27 cellular contexts compared by ENCODE assay signal in the genomic region with DNA sequence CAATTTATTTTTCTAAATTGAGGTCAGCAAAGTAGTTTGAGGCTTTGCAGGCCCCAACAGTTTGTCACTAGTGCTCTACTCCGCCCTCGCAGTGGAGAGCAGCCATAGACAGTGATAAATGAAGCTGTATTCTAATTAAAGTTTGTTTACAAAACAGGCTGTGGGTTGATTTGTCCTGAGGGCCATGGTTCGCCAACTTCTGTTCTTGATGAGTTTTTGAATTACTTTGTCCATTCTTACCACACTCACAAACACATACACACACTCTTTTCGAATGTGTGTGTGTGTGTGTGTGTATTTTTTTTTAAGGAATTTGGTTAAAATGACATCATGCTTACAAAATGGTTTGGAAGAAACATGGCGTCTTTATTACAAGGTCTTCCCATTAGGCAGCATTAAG.
DNase-seq lines count a peak whose midpoint lies in the region; ATAC-seq, FAIRE-seq and TF ChIP-seq lines count a peak whose summit lies in the region.
"Had no signal": no experiment of that assay in that cellular context is flagged by ENCODE, and none has a peak within 500 bp of the region (broad histone marks: within the 10 kb centered on the region; RNA-seq: fewer than 3 reads in every experiment).

No MANE protein-coding gene starts in this region.

- no peak overlapping the region for H4K8ac ChIP-seq in H9 (replicated peaks; ENCODE audit: insufficient read length, low read depth, low read length)

- H3K9me3 ChIP-seq in H9 (ENCODE audit: control insufficient read depth, low read depth, low read length) (no peaks in the 10 kb centered on the region), K562 (replicated peaks; ENCODE audit: control insufficient read depth, insufficient read depth, low read depth, low read length) (no peaks in the 10 kb centered on the region), stomach smooth muscle (ENCODE audit: control insufficient read depth in 2 of 2, low read length in 2 of 2) (no peaks in the 10 kb centered on the region)
- H3K9me3 ChIP-seq in CD4-positive, alpha-beta T cell (ENCODE audit: control insufficient read depth, low read length): no peaks in the 10 kb centered on the region
- H3K9me3 ChIP-seq: gastrocnemius medialis had no signal

- H3K9ac ChIP-seq in H9 (ENCODE audit: extremely low read depth, insufficient read length, low read length): no peak overlapping the region
- no peak overlapping the region for H3K9ac ChIP-seq in K562 (ENCODE audit: insufficient read depth in 1 of 2, low read depth in 2 of 2, low read length in 2 of 2)
- peak overlapping the region in 1 of 2 donors; percentile 64 for H3K9ac ChIP-seq in stomach smooth muscle (ENCODE audit: low read length in 2 of 2)

- CTCF ChIA-PET in K562 (lab: Yijun Ruan, JAX; ENCODE audit: low intra/inter-chr PET ratio): no interaction called here
- CTCF ChIA-PET in CD4-positive, alpha-beta T cell (lab: Charles Lee): no interaction called here

- in situ Hi-C loops in K562 (cut with MboI): no loop called here

- H2BK15ac ChIP-seq in H9 (ENCODE audit: low read depth, low read length): no peak overlapping the region

- no peak overlapping the region for H3K23ac ChIP-seq in H9 (ENCODE audit: insufficient read length, low read depth, low read length)

- H3K4me3 Mint-ChIP-seq in H9 (no peak overlapping the region), memory B cell (no peak overlapping the region)
- H3K4me3 Mint-ChIP-seq in CD4-positive, alpha-beta T cell: no peak overlapping the region
- H3K4me3 Mint-ChIP-seq: activated T-cell treated with anti-CD3 and anti-CD28 coated beads, Interleukin-2, amount 50 U/mL, for 4 hours; CD14-positive monocyte; stimulated activated naive CD8-positive, alpha-beta T cell treated with anti-CD3 and anti-CD28 coated beads, Interleukin-15, amount 100 ng/mL, for 72 hours had no signal

- H3K36me3 ChIP-seq in K562 (ENCODE audit: control insufficient read depth, insufficient read depth, low read length) (no peaks in the 10 kb centered on the region), stomach smooth muscle (ENCODE audit: control insufficient read depth in 2 of 2, insufficient read depth in 2 of 2, low read length in 2 of 2) (no peaks in the 10 kb centered on the region)
- H3K36me3 ChIP-seq: gastrocnemius medialis had no signal

- H2AFZ ChIP-seq in H9 (ENCODE audit: low read length) (no peak overlapping the region), K562 (ENCODE audit: low read depth, low read length) (no peak overlapping the region)

- TF ChIP-seq RAD21 in K562 (CRISPR knock-in tag; conservative IDR thresholded peaks at IDR 0.05 in 1 of 2, IDR thresholded peaks at IDR 0.05 in 1 of 2): no peak

- H3K4me1 Mint-ChIP-seq in H9 (peaks cover 43 to 67% of the 10 kb centered on the region in 2 experiments), memory B cell (no peaks in the 10 kb centered on the region)
- no peaks in the 10 kb centered on the region for H3K4me1 Mint-ChIP-seq in CD4-positive, alpha-beta T cell (ENCODE audit: low read depth)
- H3K4me1 Mint-ChIP-seq: CD14-positive monocyte; stimulated activated naive CD8-positive, alpha-beta T cell treated with anti-CD3 and anti-CD28 coated beads, Interleukin-15, amount 100 ng/mL, for 72 hours had no signal

- H3T11ph ChIP-seq in H9 (ENCODE audit: low read length): no peak overlapping the region

- no peak overlapping the region for H2BK5ac ChIP-seq in H9 (ENCODE audit: insufficient read length, low read length)

- H3K27ac ChIP-seq in H9 (ENCODE audit: insufficient read length, low read depth, low read length) (no peak overlapping the region), K562 (ENCODE audit: extremely low read depth, low read depth, low read length) (no peak overlapping the region), stomach smooth muscle (ENCODE audit: low read length) (peak overlapping the region; percentile 96)
- H3K27ac ChIP-seq in CD4-positive, alpha-beta T cell (ENCODE audit: low read depth, low read length): no peak overlapping the region
- H3K27ac ChIP-seq: gastrocnemius medialis had no signal

- 0 out of 3 replicates have a peak, but pooled peaks have one; percentile 32 for ATAC-seq in K562
- no peak for ATAC-seq in memory B cell (ENCODE audit: low read depth)
- no peak for ATAC-seq in GM18858 (IDR thresholded peaks at IDR 0.05; ENCODE audit: unreplicated experiment)
- no peak for ATAC-seq in CD4-positive, alpha-beta T cell (ENCODE audit: poor library complexity)
- ATAC-seq: activated T-cell treated with anti-CD3 and anti-CD28 coated beads, Interleukin-2, amount 50 U/mL, for 4 hours; gastrocnemius medialis; HCT116; stimulated activated naive CD8-positive, alpha-beta T cell treated with anti-CD3 and anti-CD28 coated beads, Interleukin-15, amount 100 ng/mL, for 72 hours had no signal

- no peak overlapping the region for H2BK12ac ChIP-seq in H9 (ENCODE audit: insufficient read length, low read depth, low read length)

- no peak for FAIRE-seq in K562 (lab: Jason Lieb, UNC)
- FAIRE-seq: endothelial cell of umbilical vein, keratinocyte, TTC549 had no signal

- H4K5ac ChIP-seq in H9 (ENCODE audit: insufficient read length, low read depth, low read length): no peak overlapping the region

- POLR2A ChIA-PET in K562 (lab: Yijun Ruan, JAX): no interaction called here
- POLR2A ChIA-PET in CD4-positive, alpha-beta T cell (lab: Charles Lee): no interaction called here

- H3K79me2 ChIP-seq in H9 (ENCODE audit: insufficient read depth, low read length): no peaks in the 10 kb centered on the region
- H3K79me2 ChIP-seq in K562 (ENCODE audit: control insufficient read depth, insufficient read depth, low read length): no peaks in the 10 kb centered on the region

- no peaks in the 10 kb centered on the region for H3K27me3 Mint-ChIP-seq in H9 (ENCODE audit: low read depth)
- peaks cover 1% of the 10 kb centered on the region for H3K27me3 Mint-ChIP-seq in memory B cell
- peaks cover 9% of the 10 kb centered on the region for H3K27me3 Mint-ChIP-seq in CD4-positive, alpha-beta T cell
- H3K27me3 Mint-ChIP-seq: stimulated activated naive CD8-positive, alpha-beta T cell treated with anti-CD3 and anti-CD28 coated beads, Interleukin-15, amount 100 ng/mL, for 72 hours had no signal

- H3K14ac ChIP-seq in H9 (ENCODE audit: insufficient read depth, low read length): no peak overlapping the region

- no peak overlapping the region for H2BK120ac ChIP-seq in H9 (ENCODE audit: low read depth, low read length, poor library complexity, severe bottlenecking)

- H3K36me3 Mint-ChIP-seq in H9 (ENCODE audit: insufficient read depth in 1 of 3, low read depth in 3 of 3) (no peaks in the 10 kb centered on the region; a peak in 3 of 7 replicates), memory B cell (no peaks in the 10 kb centered on the region)
- no peaks in the 10 kb centered on the region for H3K36me3 Mint-ChIP-seq in CD4-positive, alpha-beta T cell (ENCODE audit: low read depth)
- H3K36me3 Mint-ChIP-seq: CD14-positive monocyte had no signal

- H3K4me2 ChIP-seq in H9 (ENCODE audit: insufficient read depth, insufficient read length, low read length) (no peak overlapping the region), K562 (ENCODE audit: insufficient read depth, low read length) (no peak overlapping the region)

- H3K27me3 ChIP-seq in H9 (ENCODE audit: insufficient read depth, low read length) (no peaks in the 10 kb centered on the region), K562 (ENCODE audit: control insufficient read depth in 2 of 2, insufficient read depth in 2 of 2, low read length in 2 of 2) (peaks cover 0 to 4% of the 10 kb centered on the region in 2 experiments; a peak in 1 of 5 replicates), stomach smooth muscle (ENCODE audit: control insufficient read depth in 1 of 2, insufficient read depth in 2 of 2, low read length in 2 of 2) (no peaks in the 10 kb centered on the region)
- no peaks in the 10 kb centered on the region for H3K27me3 ChIP-seq in CD4-positive, alpha-beta T cell (ENCODE audit: control insufficient read depth, insufficient read depth, low read length)
- H3K27me3 ChIP-seq: gastrocnemius medialis had no signal

- TF ChIP-seq POLR2A in K562 (conservative IDR thresholded peaks at IDR 0.05): no peak

- H3K9me3 Mint-ChIP-seq in H9 (no peaks in the 10 kb centered on the region), memory B cell (no peaks in the 10 kb centered on the region)
- H3K9me3 Mint-ChIP-seq in CD4-positive, alpha-beta T cell: no peaks in the 10 kb centered on the region
- H3K9me3 Mint-ChIP-seq: activated T-cell treated with anti-CD3 and anti-CD28 coated beads, Interleukin-2, amount 50 U/mL, for 4 hours; CD14-positive monocyte; stimulated activated naive CD8-positive, alpha-beta T cell treated with anti-CD3 and anti-CD28 coated beads, Interleukin-15, amount 100 ng/mL, for 72 hours had no signal

- no peaks in the 10 kb centered on the region for H3K9me1 ChIP-seq in K562 (ENCODE audit: control insufficient read depth, insufficient read depth, low read length)

- no peak overlapping the region for H4K91ac ChIP-seq in H9 (ENCODE audit: insufficient read length, low read depth, low read length)

- no peak for TF ChIP-seq EP300 in K562 (IDR thresholded peaks at IDR 0.05; ENCODE audit: low read length)

- no peak overlapping the region for H3K4ac ChIP-seq in H9 (ENCODE audit: low read depth, low read length)

- H2AK5ac ChIP-seq in H9 (ENCODE audit: insufficient read length, low read length): no peak overlapping the region

- H3K18ac ChIP-seq in H9 (ENCODE audit: insufficient read length, low read depth, low read length): no peak overlapping the region

- H2BK20ac ChIP-seq in H9 (ENCODE audit: low read depth, low read length, poor library complexity, severe bottlenecking): no peak overlapping the region

- DNase-seq in H9 (no peak), K562 (ENCODE audit: extremely low read depth in 1 of 4, low spot score in 3 of 4) (no peak), memory B cell (ENCODE audit: low spot score in 2 of 2) (no peak)
- DNase-seq in activated naive CD4-positive, alpha-beta T cell treated with Interleukin-2 at 50 U/mL for 16 hours: no peak
- DNase-seq in CD4-positive, alpha-beta T cell: no peak
- DNase-seq: activated CD8-positive, alpha-beta memory T cell treated with anti-CD3 and anti-CD28 coated beads for 24 hours; activated naive CD4-positive, alpha-beta T cell treated with anti-CD3 and anti-CD28 coated beads, Interleukin-2, amount 50 U/mL, for 16 hours; activated T-cell treated with anti-CD3 and anti-CD28 coated beads, Interleukin-2, amount 50 U/mL, for 4 hours; aorta; caudate nucleus; gastrocnemius medialis; NCI-H1092; NCI-H187 treated with DMSO at 0.1 percent for 48 hours; NCI-H446 treated with DMSO at 0.1 percent for 48 hours; nucleus accumbens; retina; stimulated activated CD4-positive, alpha-beta T cell treated with anti-CD3 and anti-CD28 coated beads, Interleukin-12 subunit alpha, Interleukin-12 subunit beta, amount 100 ng/mL, for 4 hours; stimulated activated CD4-positive, alpha-beta T cell treated with anti-CD3 and anti-CD28 coated beads, Interleukin-4, amount 100 ng/mL, for 4 hours; stimulated activated naive CD8-positive, alpha-beta T cell treated with anti-CD3 and anti-CD28 coated beads, Interleukin-15, amount 100 ng/mL, for 72 hours had no signal

- H3K56ac ChIP-seq in H9 (ENCODE audit: insufficient read length, low read depth, low read length): no peak overlapping the region

- TF ChIP-seq CTCF in H9 (conservative IDR thresholded peaks at IDR 0.05) (no peak), K562 (IDR thresholded peaks at IDR 0.05 in 2 of 3, conservative IDR thresholded peaks at IDR 0.05 in 1 of 3; ENCODE audit: insufficient read depth in 2 of 3, low read depth in 1 of 3, low read length in 3 of 3) (no peak)
- no peak for TF ChIP-seq CTCF in CD4-positive, alpha-beta T cell (IDR thresholded peaks at IDR 0.05)

- no TSS peak for BruUV-seq in K562 (replicated peaks; lab: Mats Ljungman, UMichigan)

- H3K4me1 ChIP-seq in H9 (ENCODE audit: insufficient read depth, low read length) (no peaks in the 10 kb centered on the region), K562 (replicated peaks in 1 of 2; ENCODE audit: control insufficient read depth in 2 of 2, insufficient read depth in 2 of 2, low read length in 2 of 2) (peaks cover 3 to 4% of the 10 kb centered on the region in 2 experiments; a peak in 2 of 5 replicates), stomach smooth muscle (ENCODE audit: control insufficient read depth, insufficient read depth, low read length) (peaks cover 49% of the 10 kb centered on the region)
- H3K4me1 ChIP-seq: gastrocnemius medialis had no signal

- WGBS in H9 (ENCODE audit: extremely low coverage, insufficient read length, low lambda C conversion rate): no CpG with 5 or more reads among the region's 5 CpGs
- 26% methylated on average over 5 of the region's 5 CpGs for WGBS in K562 (ENCODE audit: insufficient coverage, low coverage, missing lambda C conversion rate)

- no peaks in the 10 kb centered on the region for H3K23me2 ChIP-seq in H9 (ENCODE audit: insufficient read length, low read depth, low read length, poor library complexity, severe bottlenecking)

- no peaks in the 10 kb centered on the region for H3K79me1 ChIP-seq in H9 (ENCODE audit: insufficient read depth, low read depth, low read length, poor library complexity, severe bottlenecking)

- H4K20me1 ChIP-seq in H9 (ENCODE audit: control insufficient read depth, insufficient read depth, insufficient read length) (no peaks in the 10 kb centered on the region), K562 (replicated peaks; ENCODE audit: control insufficient read depth, insufficient read depth, low read length) (no peaks in the 10 kb centered on the region)

- peak overlapping the region in 2 of 3 experiments; percentile 26 to 78; a peak in 3 of 7 replicates for H3K27ac Mint-ChIP-seq in H9
- peak overlapping the region; percentile 11 for H3K27ac Mint-ChIP-seq in memory B cell
- no peak overlapping the region for H3K27ac Mint-ChIP-seq in CD4-positive, alpha-beta T cell
- H3K27ac Mint-ChIP-seq: stimulated activated naive CD8-positive, alpha-beta T cell treated with anti-CD3 and anti-CD28 coated beads, Interleukin-15, amount 100 ng/mL, for 72 hours had no signal

- H3K4me3 ChIP-seq in K562 (no peak overlapping the region), stomach smooth muscle (ENCODE audit: low read length in 2 of 2) (no peak overlapping the region)
- H3K4me3 ChIP-seq: gastrocnemius medialis, lung had no signal

- intact Hi-C loops in K562 (cut with micrococcal nuclease): no loop called here
- intact Hi-C loops in CD4-positive, alpha-beta T cell (cut with DNase I, micrococcal nuclease): no loop called here
